Comparison of ENCODE assay signal across 8 cellular contexts in the genomic region with DNA sequence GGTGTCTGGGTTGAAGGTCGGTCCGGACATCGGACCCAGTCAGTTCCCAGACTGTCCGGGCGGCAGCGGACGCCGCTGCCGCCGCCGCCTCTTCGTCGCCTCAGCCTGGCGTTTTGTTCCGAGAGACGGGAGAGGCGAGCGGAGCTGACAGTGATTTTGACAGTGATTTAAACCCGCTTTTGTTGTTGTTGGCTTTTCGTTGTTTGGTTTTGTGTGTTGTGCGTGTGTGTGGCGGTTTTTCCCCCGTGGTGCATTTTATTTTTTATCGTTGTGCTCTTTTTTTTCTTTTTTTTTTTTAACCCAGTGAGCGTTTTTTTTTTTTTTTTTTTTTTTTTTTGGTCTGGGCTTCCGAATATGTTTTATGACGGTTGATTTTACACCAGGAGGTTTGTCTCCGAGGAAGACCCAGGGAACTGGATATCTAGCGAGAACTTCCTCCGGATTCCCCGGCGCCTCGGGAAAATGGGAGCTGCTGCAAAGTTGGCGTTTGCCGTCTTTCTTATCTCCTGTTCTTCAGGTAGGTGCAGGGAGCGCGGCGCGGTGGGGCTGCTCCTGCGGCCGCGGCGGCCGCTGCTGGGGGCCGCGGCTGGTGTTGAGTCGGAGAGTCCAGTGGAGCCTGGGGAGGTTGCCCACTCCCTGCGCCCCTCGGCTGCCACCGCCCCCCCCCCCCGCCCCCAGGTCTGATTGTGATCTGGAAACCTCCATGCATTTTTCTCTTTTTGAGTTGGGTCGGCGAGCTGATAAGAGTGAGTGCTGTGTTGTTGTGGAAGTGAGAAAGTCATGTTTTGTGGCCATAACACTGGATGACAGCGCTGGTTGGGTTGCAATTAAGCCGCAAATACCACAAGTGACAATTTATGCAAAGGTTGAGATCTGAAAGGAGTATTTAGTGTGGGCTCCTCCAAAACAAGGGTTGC. TPM values are rescaled to one million over a fixed set of nuclear protein-coding genes. Genes with fewer than 3 reads are reported as not detected.
DNase-seq lines count a peak whose midpoint lies in the region; ATAC-seq and TF ChIP-seq lines count a peak whose summit lies in the region.

A gene (plus strand): TSS at position 339 of the 917 bp plus-strand sequence. CDS start 124 bp downstream, at position 463.

- H3K27ac Mint-ChIP-seq in neural crest cell (ENCODE audit: unreplicated experiment), result peak within 1 kb of the TSS; percentile 98

- H3K27me3 ChIP-seq in OCI-LY1 (ENCODE audit: insufficient read depth, low read length), result no peaks in the 10 kb centered on the region
- H3K27me3 ChIP-seq in testis, result no peaks in the 10 kb centered on the region

- no peak within 1 kb of the TSS for H2AFZ ChIP-seq in OCI-LY1 (ENCODE audit: low read length)

- H3K36me3 Mint-ChIP-seq in neural crest cell (ENCODE audit: low read depth), result no peaks in the 10 kb centered on the region

- H3K4me2 ChIP-seq in OCI-LY1 (ENCODE audit: low read length), result peak within 1 kb of the TSS; percentile 85

- peak; percentile 47 for ATAC-seq in HG03354 (IDR thresholded peaks at IDR 0.05; ENCODE audit: poor library complexity, severe bottlenecking, unreplicated experiment)

- no peaks in the 10 kb centered on the region for H3K79me2 ChIP-seq in OCI-LY1 (ENCODE audit: insufficient read depth, low read length)

- peak; percentile 24 for DNase-seq in GM19240 (ENCODE audit: insufficient read length, low spot score)
- peak; percentile 13 for DNase-seq in activated T-helper 9 cell treated with anti-CD3 and anti-CD28 coated beads, Interleukin-2, amount 50 U/mL, for 16 hours (ENCODE audit: low read depth)
- peak; percentile 44 for DNase-seq in foreskin melanocyte
- peak; percentile 22 for DNase-seq in neural crest cell (ENCODE audit: low read depth, low spot score)
- DNase-seq in testis, result peak; percentile 61

- H3K9me2 ChIP-seq in OCI-LY1 (ENCODE audit: low read depth, low read length), result no peaks in the 10 kb centered on the region

- peak within 1 kb of the TSS; percentile 69 for H3K4me3 ChIP-seq in OCI-LY1 (ENCODE audit: low read depth, low read length, poor library complexity, severe bottlenecking)
- peak within 1 kb of the TSS; percentile 90 to 96 for H3K4me3 ChIP-seq in testis

- H3K4me1 ChIP-seq in OCI-LY1 (ENCODE audit: insufficient read depth, low read length, severe bottlenecking), result peaks cover 15% of the 10 kb centered on the region
- peaks cover 20% of the 10 kb centered on the region for H3K4me1 ChIP-seq in testis

- H3K27ac ChIP-seq in C4-2B (peak within 1 kb of the TSS; percentile 89), OCI-LY1 (ENCODE audit: low read depth, low read length, poor library complexity, severe bottlenecking) (no peak within 1 kb of the TSS), testis (peak within 1 kb of the TSS; percentile 99)

- H3K9ac ChIP-seq in OCI-LY1 (ENCODE audit: low read length), result peak within 1 kb of the TSS; percentile 61

- H3K4me3 Mint-ChIP-seq in neural crest cell, result peak within 1 kb of the TSS; percentile 89

- TF ChIP-seq CTCF in C4-2B (conservative IDR thresholded peaks at IDR 0.05) (no peak), OCI-LY1 (IDR thresholded peaks at IDR 0.05; ENCODE audit: low read length) (no peak), neural crest cell (conservative IDR thresholded peaks at IDR 0.05) (no peak), testis (IDR thresholded peaks at IDR 0.05) (no peak)

- no peaks in the 10 kb centered on the region for H3F3A ChIP-seq in OCI-LY1 (ENCODE audit: insufficient read depth, low read length)

- H3K36me3 ChIP-seq in OCI-LY1 (ENCODE audit: insufficient read depth, low read length) (no peaks in the 10 kb centered on the region), testis (ENCODE audit: low read depth, missing control alignments) (no peaks in the 10 kb centered on the region)

- peaks cover 37% of the 10 kb centered on the region for H3K4me1 Mint-ChIP-seq in neural crest cell

- 0% methylated on average over 35 to 51 of the region's 55 CpGs for WGBS in testis, 2 donors

- H4K20me1 ChIP-seq in OCI-LY1 (ENCODE audit: insufficient read depth, low read length), result no peaks in the 10 kb centered on the region

- no peak for TF ChIP-seq POLR2A in testis (IDR thresholded peaks at IDR 0.05)

- intact Hi-C loops in testis (cut with DNase I; ENCODE audit: low total_unique reads), result no loop called here

- H3K9me3 Mint-ChIP-seq in neural crest cell, result no peaks in the 10 kb centered on the region

- no peaks in the 10 kb centered on the region for H3K9me3 ChIP-seq in OCI-LY1 (ENCODE audit: low read length)
- H3K9me3 ChIP-seq in testis, result no peaks in the 10 kb centered on the region

- no peaks in the 10 kb centered on the region for H3K27me3 Mint-ChIP-seq in neural crest cell (ENCODE audit: low read depth)

RNA-seq across cellular contexts. Expression of the gene that starts here (rescaled TPM):
- 25.4 and 26.8 TPM in 2 replicates for total RNA-seq in neural crest cell
- 10 to 100 TPM; 21.6 to 38.3 TPM for total RNA-seq in testis
- polyA plus RNA-seq in testis (ENCODE audit: insufficient read depth, low read depth, low replicate concordance), result 11.4 TPM
